Comparison of ENCODE assay signal across 15 cellular contexts in the genomic region with DNA sequence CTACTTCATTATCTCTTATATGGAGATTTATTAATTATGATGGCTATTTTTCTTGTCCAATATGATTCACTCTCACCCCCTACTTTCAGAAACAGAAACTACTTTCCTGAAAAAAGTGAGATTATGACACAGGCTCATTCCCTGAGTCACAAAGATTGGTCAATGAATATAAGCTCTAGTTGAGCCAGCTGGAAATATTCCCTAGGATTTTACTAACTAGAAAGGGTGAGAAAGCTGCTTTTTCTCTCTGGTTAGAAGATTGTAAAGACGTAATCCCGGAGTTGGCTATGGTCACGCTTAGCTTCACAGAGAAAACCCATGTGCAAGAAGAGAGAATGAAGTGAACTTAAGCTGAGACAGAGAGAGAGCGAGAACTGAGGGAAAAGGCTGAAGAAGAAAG.
A peak's percentile ranks its signal among the peaks of the same experiment; 100 is the strongest.
DNase-seq lines count a peak whose midpoint lies in the region; ATAC-seq and TF ChIP-seq lines count a peak whose summit lies in the region.
"Had no signal": no experiment of that assay in that cellular context is flagged by ENCODE, and none has a peak within 500 bp of the region (broad histone marks: within the 10 kb centered on the region; RNA-seq: fewer than 3 reads in every experiment).

No MANE protein-coding gene starts in this region.

- H3K36me3 ChIP-seq in adipocyte (ENCODE audit: control insufficient read depth, insufficient read depth, low read length, severe bottlenecking) = no peaks in the 10 kb centered on the region
- no peaks in the 10 kb centered on the region for H3K36me3 ChIP-seq in gastroesophageal sphincter

- TF ChIP-seq CTCF in gastroesophageal sphincter (IDR thresholded peaks at IDR 0.05) = no peak

- peak overlapping the region; percentile 54 for H3K9ac ChIP-seq in adipocyte (ENCODE audit: low read length)
- H3K9ac ChIP-seq: KMS-11 had no signal

- peak overlapping the region; percentile 76 for H3K4me3 ChIP-seq in adipocyte (ENCODE audit: low read length)
- no peak overlapping the region for H3K4me3 ChIP-seq in gastroesophageal sphincter

- no peak for TF ChIP-seq POLR2A in gastroesophageal sphincter (IDR thresholded peaks at IDR 0.05)

- peak; percentile 80 for ATAC-seq in gastroesophageal sphincter
- ATAC-seq in GM21447 (IDR thresholded peaks at IDR 0.05; ENCODE audit: unreplicated experiment) = no peak

- in situ Hi-C loops in KBM-7 (cut with MboI; ENCODE audit: low pct_unique_long_range_greater_than_20kb, low sequenced_read_pairs) = no loop called here

- DNase-seq in EL (peak; percentile 20), adipocyte (ENCODE audit: low read depth) (peak; percentile 68), stromal cell of bone marrow (ENCODE audit: low read depth) (peak; percentile 94), inferior parietal cortex (ENCODE audit: extremely low spot score) (no peak), KBM-7 (no peak)
- DNase-seq: activated CD4-positive, alpha-beta T cell treated with anti-CD3 and anti-CD28 coated beads for 1 hour; activated T-cell treated with anti-CD3 and anti-CD28 coated beads, Interleukin-2, amount 50 U/mL, for 1 hour; Caco-2; NCI-H1436 treated with DMSO at 0.1 percent for 48 hours; NCI-H446; stimulated activated naive CD4-positive, alpha-beta T cell; SW 1271 had no signal

- 65 to 94% methylated on average over 4 of the region's 4 CpGs for WGBS in gastroesophageal sphincter (ENCODE audit: low coverage in 1 of 2), 2 donors

- H3K9me3 ChIP-seq in adipocyte (ENCODE audit: control insufficient read depth, low read length) (no peaks in the 10 kb centered on the region), gastroesophageal sphincter (no peaks in the 10 kb centered on the region)
- H3K9me3 ChIP-seq: Caco-2 had no signal

- no peaks in the 10 kb centered on the region for H3K27me3 ChIP-seq in adipocyte (replicated peaks; ENCODE audit: control insufficient read depth, insufficient read depth, low read length)
- H3K27me3 ChIP-seq in gastroesophageal sphincter = no peaks in the 10 kb centered on the region

- no peak for TF ChIP-seq EP300 in gastroesophageal sphincter (IDR thresholded peaks at IDR 0.05)

- no peak overlapping the region for H3K27ac ChIP-seq in gastroesophageal sphincter
- H3K27ac ChIP-seq: KMS-11 had no signal

- peaks cover 44% of the 10 kb centered on the region for H3K4me1 ChIP-seq in adipocyte (ENCODE audit: control insufficient read depth, insufficient read depth, low read length)
- H3K4me1 ChIP-seq in gastroesophageal sphincter = peaks cover 0 to 21% (median 0%) of the 10 kb centered on the region in 3 donors
- H3K4me1 ChIP-seq: Caco-2 had no signal

Comparison
In these comparisons a context has a peak if more than half of its experiments do, and no peak if none do; other contexts are left out.
1. DNase-seq: peak in EL (single experiment), adipocyte (single experiment) and stromal cell of bone marrow (single experiment); none in inferior parietal cortex (single experiment) and KBM-7 (single experiment).